17 cellular contexts compared by ENCODE assay signal in the genomic region with DNA sequence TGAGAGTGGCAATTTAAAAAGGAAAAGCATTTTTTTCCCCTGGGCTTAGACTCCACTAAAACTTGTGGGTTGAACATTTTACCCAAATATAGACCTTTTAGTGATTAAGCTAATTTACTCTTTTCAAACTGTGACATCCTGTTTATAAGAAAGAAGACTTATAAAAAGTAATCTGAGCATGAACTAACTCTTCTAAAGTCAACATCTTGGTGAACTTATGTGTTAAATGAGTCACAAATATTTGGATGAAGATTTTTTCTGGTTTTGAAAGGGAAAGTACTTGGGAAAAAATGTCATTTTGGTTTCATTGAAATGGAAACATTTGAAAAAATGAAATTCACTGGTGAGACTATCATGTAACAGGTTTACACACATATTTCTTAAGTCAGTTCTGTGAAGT.
DNase-seq lines count a peak whose midpoint lies in the region; ATAC-seq and TF ChIP-seq lines count a peak whose summit lies in the region.
"Had no signal": no experiment of that assay in that cellular context is flagged by ENCODE, and none has a peak within 500 bp of the region (broad histone marks: within the 10 kb centered on the region; RNA-seq: fewer than 3 reads in every experiment).

No MANE protein-coding gene starts in this region.

- no peaks in the 10 kb centered on the region for H3K9me3 ChIP-seq in mesenchymal stem cell (ENCODE audit: control insufficient read depth, low read length)
- H3K9me3 ChIP-seq in sigmoid colon: no peaks in the 10 kb centered on the region
- H3K9me3 ChIP-seq: heart left ventricle, Peyer's patch, vagina had no signal

- TF ChIP-seq EP300 in sigmoid colon (IDR thresholded peaks at IDR 0.05): no peak

- H2BK120ac ChIP-seq in mesenchymal stem cell (ENCODE audit: low read depth, low read length): no peak overlapping the region

- no peak for TF ChIP-seq POLR2A in sigmoid colon (IDR thresholded peaks at IDR 0.05)

- H2BK12ac ChIP-seq in mesenchymal stem cell (ENCODE audit: low read length in 2 of 2): no peak overlapping the region

- intact Hi-C loops in sigmoid colon (cut with DNase I): no loop called here

- CTCF ChIA-PET in AG04449 (lab: Yijun Ruan, JAX): interaction anchor here (0.8 kb wide), 1 partner anchor 331 kb away, joined by 3 read pairs; no protein-coding TSS in a partner anchor

- H2BK5ac ChIP-seq in mesenchymal stem cell (ENCODE audit: low read depth, low read length, poor library complexity, severe bottlenecking): no peak overlapping the region

- no peak overlapping the region for H3K4me2 ChIP-seq in mesenchymal stem cell (ENCODE audit: low read length, poor library complexity, severe bottlenecking)

- H2AK5ac ChIP-seq in mesenchymal stem cell (ENCODE audit: low read length, severe bottlenecking): no peak overlapping the region

- H2BK15ac ChIP-seq in mesenchymal stem cell (ENCODE audit: low read depth, poor library complexity, severe bottlenecking): no peak overlapping the region

- peak overlapping the region; percentile 20 for H3K9ac ChIP-seq in mesenchymal stem cell (ENCODE audit: low read length)

- H4K8ac ChIP-seq in mesenchymal stem cell (ENCODE audit: low read length): no peak overlapping the region

- H3K23ac ChIP-seq in mesenchymal stem cell (ENCODE audit: low read length in 2 of 2): no peak overlapping the region

- DNase-seq in AG04449 (ENCODE audit: low read depth, low spot score): peak; percentile 66
- DNase-seq in H4 (ENCODE audit: low spot score): peak; percentile 79
- DNase-seq in astrocyte of the spinal cord (ENCODE audit: low read depth, low spot score): peak; percentile 82
- DNase-seq in mesenchymal stem cell: peak; percentile 64
- no peak for DNase-seq in sigmoid colon
- no peak for DNase-seq in activated CD4-positive, alpha-beta T cell treated with anti-CD3 and anti-CD28 coated beads, Interleukin-2, amount 50 U/mL, for 4 hours
- DNase-seq in activated gamma-delta T cell (lab: John Stamatoyannopoulos, UW): no peak
- DNase-seq: activated CD8-positive, alpha-beta T cell treated with anti-CD3 and anti-CD28 coated beads for 36 hours; cerebellar nuclear complex; heart left ventricle; NCI-H1105; NCI-H2171; nephron progenitor cell; Peyer's patch; stimulated activated CD4-positive, alpha-beta T cell treated with anti-CD3 and anti-CD28 coated beads, Interleukin-2, amount 100 ng/mL, for 24 hours had no signal

- in situ Hi-C loops in astrocyte of the spinal cord (cut with HindIII; ENCODE audit: low sequenced_read_pairs): no loop called here

- H2AFZ ChIP-seq in mesenchymal stem cell (ENCODE audit: low read depth, low read length): no peak overlapping the region

- H3K27me3 ChIP-seq in mesenchymal stem cell (ENCODE audit: control insufficient read depth in 1 of 2, insufficient read depth in 1 of 2, low read length in 2 of 2) (no peaks in the 10 kb centered on the region), sigmoid colon (no peaks in the 10 kb centered on the region)
- H3K27me3 ChIP-seq: heart left ventricle, Peyer's patch, vagina had no signal

- H3K4ac ChIP-seq in mesenchymal stem cell (ENCODE audit: low read depth in 1 of 2, low read length in 2 of 2): no peak overlapping the region

- H3K4me1 ChIP-seq in mesenchymal stem cell (ENCODE audit: control insufficient read depth, insufficient read depth, low read depth, low read length) (no peaks in the 10 kb centered on the region), sigmoid colon (no peaks in the 10 kb centered on the region)
- H3K4me1 ChIP-seq: heart left ventricle, Peyer's patch, vagina had no signal

- peaks cover 0 to 5% of the 10 kb centered on the region in 2 experiments for H3K36me3 ChIP-seq in mesenchymal stem cell (ENCODE audit: control insufficient read depth in 1 of 2, insufficient read depth in 2 of 2, low read depth in 1 of 2, low read length in 2 of 2)
- H3K36me3 ChIP-seq in sigmoid colon: no peaks in the 10 kb centered on the region
- H3K36me3 ChIP-seq: heart left ventricle, Peyer's patch, vagina had no signal

- TF ChIP-seq CTCF in AG04449 (IDR thresholded peaks at IDR 0.05; ENCODE audit: insufficient read depth, low read length, missing control alignments): no peak
- no peak for TF ChIP-seq CTCF in astrocyte of the spinal cord (IDR thresholded peaks at IDR 0.05; ENCODE audit: low read depth, low read length)
- TF ChIP-seq CTCF in sigmoid colon (IDR thresholded peaks at IDR 0.05): no peak

- H3K4me3 ChIP-seq in AG04449 (ENCODE audit: low read depth, low read length): no peak overlapping the region
- H3K4me3 ChIP-seq in astrocyte of the spinal cord (ENCODE audit: low read depth, low read length): no peak overlapping the region
- H3K4me3 ChIP-seq in mesenchymal stem cell (ENCODE audit: insufficient read depth in 1 of 2, low read depth in 1 of 2, low read length in 2 of 2): no peak overlapping the region
- no peak overlapping the region for H3K4me3 ChIP-seq in sigmoid colon
- H3K4me3 ChIP-seq: heart left ventricle, Peyer's patch, vagina had no signal

- POLR2A ChIA-PET in AG04449 (lab: Yijun Ruan, JAX): no interaction called here

- no peak overlapping the region for H3K14ac ChIP-seq in mesenchymal stem cell (ENCODE audit: low read length in 2 of 2)

- H3K18ac ChIP-seq in mesenchymal stem cell (ENCODE audit: low read depth in 1 of 2, low read length in 2 of 2): no peak overlapping the region

- no peak for ATAC-seq in GM21529 (IDR thresholded peaks at IDR 0.05; ENCODE audit: unreplicated experiment)
- ATAC-seq: activated CD8-positive, alpha-beta T cell treated with anti-CD3 and anti-CD28 coated beads for 36 hours; heart left ventricle had no signal

- H3K27ac ChIP-seq in mesenchymal stem cell (ENCODE audit: low read length, poor library complexity, severe bottlenecking) (no peak overlapping the region), sigmoid colon (no peak overlapping the region)
- H3K27ac ChIP-seq: heart left ventricle, Peyer's patch, vagina had no signal

- H4K91ac ChIP-seq in mesenchymal stem cell (ENCODE audit: low read length): no peak overlapping the region

- no peaks in the 10 kb centered on the region for H3K79me1 ChIP-seq in mesenchymal stem cell (replicated peaks; ENCODE audit: low read length, poor library complexity, severe bottlenecking)

Comparison
In these comparisons a context has a peak if more than half of its experiments do, and no peak if none do; other contexts are left out.
1. DNase-seq: peak in AG04449 (single experiment), H4 (single experiment), astrocyte of the spinal cord (single experiment) and mesenchymal stem cell (single experiment); none in sigmoid colon (single experiment), activated CD4-positive, alpha-beta T cell treated with anti-CD3 and anti-CD28 coated beads, Interleukin-2, amount 50 U/mL, for 4 hours (0 of 2) and activated gamma-delta T cell (single experiment).